16 cellular contexts compared by ENCODE assay signal in the genomic region with DNA sequence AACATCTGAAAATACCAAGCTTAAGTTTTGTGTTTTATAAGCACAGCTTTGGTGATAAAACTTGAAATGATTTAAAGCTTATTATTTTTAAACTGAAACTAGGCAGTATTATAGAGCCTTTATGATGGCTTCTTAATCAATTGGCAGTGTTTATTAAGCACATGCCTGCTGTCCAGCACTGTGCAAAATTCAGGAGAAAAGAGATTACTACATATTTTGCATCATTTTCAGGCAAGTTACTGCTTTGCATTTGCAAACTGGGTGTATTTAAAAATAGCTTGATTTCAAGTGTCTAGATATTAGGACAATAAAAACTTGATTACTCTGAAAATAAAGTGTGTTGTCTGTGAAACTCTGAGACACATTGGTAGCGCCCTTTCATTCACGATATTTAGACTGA.
DNase-seq lines count a peak whose midpoint lies in the region; TF ChIP-seq lines count a peak whose summit lies in the region.
"Had no signal": no experiment of that assay in that cellular context is flagged by ENCODE, and none has a peak within 500 bp of the region (broad histone marks: within the 10 kb centered on the region; RNA-seq: fewer than 3 reads in every experiment).

No MANE protein-coding gene starts in this region.

- TF ChIP-seq EP300 in SK-N-SH (IDR thresholded peaks at IDR 0.05; ENCODE audit: borderline replicate concordance in 1 of 2, low read depth in 1 of 2, low read length in 1 of 2), result no peak

- WGBS in SK-N-SH (ENCODE audit: low lambda C conversion rate), result 87% methylated on average over 2 of the region's 2 CpGs

- H3K27ac Mint-ChIP-seq in CD14-positive monocyte, result no peak overlapping the region
- H3K27ac Mint-ChIP-seq: CD4-positive, CD25-positive, alpha-beta regulatory T cell; H9 had no signal

- no peak overlapping the region for H3K9ac ChIP-seq in SK-N-SH
- H3K9ac ChIP-seq in endocrine pancreas (ENCODE audit: control insufficient read depth, insufficient read depth, low read length), result no peak overlapping the region
- H3K9ac ChIP-seq: BLaER1 had no signal

- no peak for TF ChIP-seq RAD21 in SK-N-SH (IDR thresholded peaks at IDR 0.05; ENCODE audit: low read length)

- H3K27me3 Mint-ChIP-seq in CD14-positive monocyte (ENCODE audit: low read depth in 3 of 3), result no peaks in the 10 kb centered on the region
- H3K27me3 Mint-ChIP-seq: CD4-positive, CD25-positive, alpha-beta regulatory T cell had no signal

- no peaks in the 10 kb centered on the region for H3K4me1 Mint-ChIP-seq in CD14-positive monocyte

- H3K79me2 ChIP-seq in SK-N-SH (ENCODE audit: insufficient read depth), result peaks cover 72% of the 10 kb centered on the region
- H3K79me2 ChIP-seq in osteoblast (ENCODE audit: insufficient read depth, low read length), result peaks cover 54% of the 10 kb centered on the region

- H3K4me1 ChIP-seq in HEK293 (ENCODE audit: control insufficient read depth, insufficient read depth, low read length) (no peaks in the 10 kb centered on the region; the same call in 1 of the 2 replicates), SK-N-SH (ENCODE audit: control insufficient read depth in 1 of 2, insufficient read depth in 2 of 2, low read depth in 1 of 2, low read length in 1 of 2) (peaks cover 11 to 53% of the 10 kb centered on the region in 2 experiments; a peak in 3 of 4 replicates), endocrine pancreas (ENCODE audit: control insufficient read depth, insufficient read depth, low read length) (peaks cover 26% of the 10 kb centered on the region), osteoblast (ENCODE audit: insufficient read depth, low read length) (peaks cover 68% of the 10 kb centered on the region)
- H3K4me1 ChIP-seq: BLaER1 had no signal

- H3K36me3 ChIP-seq in HEK293 (ENCODE audit: control insufficient read depth in 2 of 2, insufficient read depth in 1 of 2, low read length in 2 of 2), result peaks cover 0 to 5% of the 10 kb centered on the region in 2 experiments; a peak in 1 of 3 replicates
- H3K36me3 ChIP-seq in SK-N-SH (replicated peaks in 1 of 2; ENCODE audit: control insufficient read depth in 1 of 2, insufficient read depth in 2 of 2, low read length in 1 of 2), result peaks cover 0 to 40% of the 10 kb centered on the region in 2 experiments
- no peaks in the 10 kb centered on the region for H3K36me3 ChIP-seq in endocrine pancreas (ENCODE audit: control insufficient read depth, insufficient read depth, low read length)
- H3K36me3 ChIP-seq in osteoblast (ENCODE audit: insufficient read depth, low read length), result peaks cover 19% of the 10 kb centered on the region
- H3K36me3 ChIP-seq: BLaER1 had no signal

- H3K4me2 ChIP-seq in SK-N-SH (no peak overlapping the region), osteoblast (ENCODE audit: insufficient read depth, low read length) (peak overlapping the region; percentile 33)
- H3K4me2 ChIP-seq: A549, BLaER1 had no signal

- H3K9me3 ChIP-seq in HEK293 (ENCODE audit: control insufficient read depth, insufficient read depth, low read depth, low read length) (no peaks in the 10 kb centered on the region), SK-N-SH (no peaks in the 10 kb centered on the region), endocrine pancreas (ENCODE audit: control insufficient read depth, low read length) (no peaks in the 10 kb centered on the region), osteoblast (ENCODE audit: low read depth, low read length) (no peaks in the 10 kb centered on the region)
- H3K9me3 ChIP-seq: A549, BLaER1 had no signal

- H3K9me3 Mint-ChIP-seq in CD14-positive monocyte, result no peaks in the 10 kb centered on the region
- H3K9me3 Mint-ChIP-seq: CD4-positive, CD25-positive, alpha-beta regulatory T cell; H9 had no signal

- CTCF ChIA-PET in HEK293 (lab: Yijun Ruan, JAX) (no interaction called here), SK-N-SH (lab: Yijun Ruan, JAX) (interaction anchor here (0.8 to 2.3 kb wide), 5 partner anchors 17 to 566 kb away, joined by 3 to 9 read pairs (median 3); no protein-coding TSS in a partner anchor)

- TF ChIP-seq CTCF in HEK293 (tag by site-specific recombination; IDR thresholded peaks at IDR 0.05), result no peak
- no peak for TF ChIP-seq CTCF in SK-N-SH (IDR thresholded peaks at IDR 0.05)
- TF ChIP-seq CTCF in osteoblast (IDR thresholded peaks at IDR 0.05; ENCODE audit: extremely low read depth, low read depth, low read length), result no peak
- TF ChIP-seq CTCF in CD14-positive monocyte (IDR thresholded peaks at IDR 0.05), result no peak

- H3K27ac ChIP-seq in HEK293 (ENCODE audit: extremely low read depth, low read depth, low read length) (no peak overlapping the region), SK-N-SH (ENCODE audit: low read depth in 2 of 2, low read length in 1 of 2) (peak overlapping the region in 1 of 2 experiments; percentile 57; a peak in 3 of 4 replicates), osteoblast (ENCODE audit: low read depth, low read length) (peak overlapping the region; percentile 11)
- H3K27ac ChIP-seq: A549, BLaER1 had no signal

- intact Hi-C loops in CD14-positive monocyte (cut with micrococcal nuclease), result no loop called here

- no peaks in the 10 kb centered on the region for H3K27me3 ChIP-seq in SK-N-SH (ENCODE audit: insufficient read depth)
- H3K27me3 ChIP-seq in endocrine pancreas (ENCODE audit: control insufficient read depth, insufficient read depth, low read length), result no peaks in the 10 kb centered on the region
- H3K27me3 ChIP-seq in osteoblast (ENCODE audit: insufficient read depth, low read length), result no peaks in the 10 kb centered on the region
- H3K27me3 ChIP-seq: BLaER1 had no signal

- H2AFZ ChIP-seq in SK-N-SH (ENCODE audit: low read depth) (no peak overlapping the region), osteoblast (ENCODE audit: low read length) (no peak overlapping the region)

- H3F3A ChIP-seq in SK-N-SH (replicated peaks; ENCODE audit: insufficient read depth), result peaks cover 25% of the 10 kb centered on the region

- H3K36me3 Mint-ChIP-seq in CD14-positive monocyte, result peaks cover 20 to 40% of the 10 kb centered on the region in 2 donors

- H3K9me2 ChIP-seq in SK-N-SH, result no peaks in the 10 kb centered on the region; the same call in 1 of the 2 replicates

- POLR2A ChIA-PET in HEK293 (lab: Yijun Ruan, JAX) (no interaction called here), SK-N-SH (lab: Yijun Ruan, JAX) (no interaction called here)

- H3K4me3 ChIP-seq in HEK293 (ENCODE audit: low read depth, low read length) (no peak overlapping the region), SK-N-SH (ENCODE audit: low read depth in 2 of 2, low read length in 1 of 2) (no peak overlapping the region), endocrine pancreas (ENCODE audit: control insufficient read depth, insufficient read depth, low read length) (peak overlapping the region; percentile 62), osteoblast (ENCODE audit: insufficient read depth, low read length) (no peak overlapping the region)
- H3K4me3 ChIP-seq: A549, BLaER1 had no signal

- no peak for DNase-seq in SK-N-SH
- no peak for DNase-seq in osteoblast (ENCODE audit: insufficient read length, low spot score, missing footprints)
- DNase-seq in anterior cingulate cortex (lab: John Stamatoyannopoulos, UW), result no peak
- DNase-seq in CD14-positive monocyte (ENCODE audit: low spot score), result no peak
- no peak for DNase-seq in stimulated activated naive CD4-positive, alpha-beta T cell treated with Interleukin-2 at 50 U/mL for 16 hours (lab: John Stamatoyannopoulos, UW)
- DNase-seq: AML-193; Calu3; CD4-positive, CD25-positive, alpha-beta regulatory T cell; DMS 273 treated with DMSO at 0.1 percent for 48 hours; GOT3; H9; KBM-7 had no signal

- H3K4me3 Mint-ChIP-seq in CD14-positive monocyte, result no peak overlapping the region
- H3K4me3 Mint-ChIP-seq: CD4-positive, CD25-positive, alpha-beta regulatory T cell; H9 had no signal

- H4K20me1 ChIP-seq in SK-N-SH (ENCODE audit: insufficient read depth) (no peaks in the 10 kb centered on the region), osteoblast (ENCODE audit: insufficient read depth, low read length) (no peaks in the 10 kb centered on the region)
- H4K20me1 ChIP-seq: BLaER1 had no signal

TF ChIP-seq in HEK293, 187 proteins besides CTCF, POLR2A, EP300 and RAD21 (continues in another document):
- 0 out of 2 replicates have a peak, but pooled peaks have one; percentile 26 for TF ChIP-seq ZSCAN30 (tag by site-specific recombination; IDR thresholded peaks at IDR 0.05)
- TF ChIP-seq, protein P1, sequence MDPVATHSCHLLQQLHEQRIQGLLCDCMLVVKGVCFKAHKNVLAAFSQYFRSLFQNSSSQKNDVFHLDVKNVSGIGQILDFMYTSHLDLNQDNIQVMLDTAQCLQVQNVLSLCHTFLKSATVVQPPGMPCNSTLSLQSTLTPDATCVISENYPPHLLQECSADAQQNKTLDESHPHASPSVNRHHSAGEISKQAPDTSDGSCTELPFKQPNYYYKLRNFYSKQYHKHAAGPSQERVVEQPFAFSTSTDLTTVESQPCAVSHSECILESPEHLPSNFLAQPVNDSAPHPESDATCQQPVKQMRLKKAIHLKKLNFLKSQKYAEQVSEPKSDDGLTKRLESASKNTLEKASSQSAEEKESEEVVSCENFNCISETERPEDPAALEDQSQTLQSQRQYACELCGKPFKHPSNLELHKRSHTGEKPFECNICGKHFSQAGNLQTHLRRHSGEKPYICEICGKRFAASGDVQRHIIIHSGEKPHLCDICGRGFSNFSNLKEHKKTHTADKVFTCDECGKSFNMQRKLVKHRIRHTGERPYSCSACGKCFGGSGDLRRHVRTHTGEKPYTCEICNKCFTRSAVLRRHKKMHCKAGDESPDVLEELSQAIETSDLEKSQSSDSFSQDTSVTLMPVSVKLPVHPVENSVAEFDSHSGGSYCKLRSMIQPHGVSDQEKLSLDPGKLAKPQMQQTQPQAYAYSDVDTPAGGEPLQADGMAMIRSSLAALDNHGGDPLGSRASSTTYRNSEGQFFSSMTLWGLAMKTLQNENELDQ (tag by site-specific recombination; IDR thresholded peaks at IDR 0.05; ENCODE audit: low read depth), result no peak

TF ChIP-seq in SK-N-SH, 30 proteins besides CTCF, POLR2A, EP300 and RAD21 (continues in another document):
- TF ChIP-seq MXI1 (IDR thresholded peaks at IDR 0.05; ENCODE audit: low read depth, low read length), result no peak
- TF ChIP-seq JUND (IDR thresholded peaks at IDR 0.05), result no peak
- no peak for TF ChIP-seq RCOR1 (IDR thresholded peaks at IDR 0.05; ENCODE audit: low read length)
